In the genomic region with DNA sequence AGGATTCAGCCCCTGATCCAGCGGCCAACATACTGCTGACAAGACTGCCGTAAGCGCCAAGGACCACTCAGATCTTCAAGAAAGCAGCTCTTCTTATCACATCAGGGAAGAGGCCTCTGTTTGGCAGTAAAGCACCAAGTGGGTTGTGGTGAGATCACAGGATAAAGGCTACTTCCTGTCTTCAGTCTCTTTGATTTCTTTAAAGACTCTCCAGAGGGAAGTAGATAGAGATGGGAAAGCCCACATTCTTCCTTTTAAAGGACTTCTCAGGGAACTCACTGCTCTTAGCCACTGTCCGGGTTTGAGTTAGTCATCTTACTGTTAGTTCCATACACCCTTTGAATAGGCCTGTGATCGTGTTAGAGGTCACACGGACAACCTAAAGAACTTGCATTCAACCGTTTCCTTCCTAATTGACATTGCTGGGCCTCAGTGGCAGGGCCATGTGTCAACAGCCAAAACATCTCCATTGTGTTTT, we compare ENCODE assay signal across 10 cellular contexts. TPM values are rescaled to one million over a fixed set of nuclear protein-coding genes. Genes with fewer than 3 reads are reported as not detected.
DNase-seq lines count a peak whose midpoint lies in the region; TF ChIP-seq lines count a peak whose summit lies in the region.
"Had no signal": no experiment of that assay in that cellular context is flagged by ENCODE, and none has a peak within 500 bp of the region (broad histone marks: within the 10 kb centered on the region; RNA-seq: fewer than 3 reads in every experiment).

No MANE protein-coding gene starts in this region.

- no peak overlapping the region for H3K4me2 ChIP-seq in mesenchymal stem cell (ENCODE audit: low read length, poor library complexity, severe bottlenecking)
- H3K4me2 ChIP-seq in mammary epithelial cell (ENCODE audit: insufficient read depth, low read depth, low read length): no peak overlapping the region

- peak overlapping the region; percentile 76 to 78 for H3K18ac ChIP-seq in mesenchymal stem cell (ENCODE audit: low read depth in 1 of 2, low read length in 2 of 2)

- no peaks in the 10 kb centered on the region for H3K79me1 ChIP-seq in mesenchymal stem cell (replicated peaks; ENCODE audit: low read length, poor library complexity, severe bottlenecking)

- H3K27me3 Mint-ChIP-seq in activated CD4-positive, alpha-beta memory T cell treated with anti-CD3 and anti-CD28 coated beads, Interleukin-2, amount 10 ng/mL, durations not matched to agents 7 days and 5 days: peaks cover 3% of the 10 kb centered on the region

- peak overlapping the region; percentile 18 for H3K4me3 Mint-ChIP-seq in activated CD4-positive, alpha-beta memory T cell treated with anti-CD3 and anti-CD28 coated beads, Interleukin-2, amount 10 ng/mL, durations not matched to agents 7 days and 5 days

- H2BK5ac ChIP-seq in mesenchymal stem cell (ENCODE audit: low read depth, low read length, poor library complexity, severe bottlenecking): no peak overlapping the region

- no peak overlapping the region for H3K23ac ChIP-seq in mesenchymal stem cell (ENCODE audit: low read length in 2 of 2)

- peak overlapping the region; percentile 63 to 94 for H2BK12ac ChIP-seq in mesenchymal stem cell (ENCODE audit: low read length in 2 of 2)

- peak overlapping the region; percentile 56 for H4K91ac ChIP-seq in mesenchymal stem cell (ENCODE audit: low read length)

- H2AK5ac ChIP-seq in mesenchymal stem cell (ENCODE audit: low read length, severe bottlenecking): no peak overlapping the region

- H3K14ac ChIP-seq in mesenchymal stem cell (ENCODE audit: low read length in 2 of 2): no peak overlapping the region

- peak overlapping the region; percentile 67 for H4K8ac ChIP-seq in mesenchymal stem cell (ENCODE audit: low read length)

- no peaks in the 10 kb centered on the region for H3K36me3 Mint-ChIP-seq in activated CD4-positive, alpha-beta memory T cell treated with anti-CD3 and anti-CD28 coated beads, Interleukin-2, amount 10 ng/mL, durations not matched to agents 7 days and 5 days (ENCODE audit: low read depth)

- CTCF ChIA-PET in activated CD4-positive, alpha-beta memory T cell treated with anti-CD3 and anti-CD28 coated beads, Interleukin-2, amount 10 ng/mL, durations not matched to agents 7 days and 5 days (lab: Charles Lee): interaction anchor here (0.6 kb wide), 1 partner anchor 18 kb away, joined by 3 read pairs; no protein-coding TSS in a partner anchor
- CTCF ChIA-PET in mammary epithelial cell (lab: Charles Lee; ENCODE audit: low non-redundant PET): no interaction called here

- POLR2A ChIA-PET in activated CD4-positive, alpha-beta memory T cell treated with anti-CD3 and anti-CD28 coated beads, Interleukin-2, amount 10 ng/mL, durations not matched to agents 7 days and 5 days (lab: Charles Lee): interaction anchor here (0.6 to 1.9 kb wide), 3 partner anchors 47 to 214 kb away, joined by 3 to 7 read pairs (median 3); a partner anchor contains a TSS

- H3K9me3 Mint-ChIP-seq in activated CD4-positive, alpha-beta memory T cell treated with anti-CD3 and anti-CD28 coated beads, Interleukin-2, amount 10 ng/mL, durations not matched to agents 7 days and 5 days: no peaks in the 10 kb centered on the region

- no TSS peak for BruUV-seq in mammary epithelial cell (replicated peaks; lab: Mats Ljungman, UMichigan)

- DNase-seq in activated CD4-positive, alpha-beta T cell treated with anti-CD3 and anti-CD28 coated beads for 48 hours: peak; percentile 6
- no peak for DNase-seq in activated CD4-positive, alpha-beta T cell treated with anti-CD3 and anti-CD28 coated beads, Interleukin-2, amount 50 U/mL, for 1 hour
- peak; percentile 46 for DNase-seq in activated CD4-positive, alpha-beta memory T cell treated with anti-CD3 and anti-CD28 coated beads, Interleukin-2, amount 10 ng/mL, durations not matched to agents 7 days and 5 days
- DNase-seq in mesenchymal stem cell (peak; percentile 72), NCI-H1694 (lab: John Stamatoyannopoulos, UW) (no peak), RKO (ENCODE audit: low spot score) (no peak), mammary epithelial cell (no peak)
- DNase-seq: dorsolateral prefrontal cortex, NCI-H2171 had no signal

- H3K9me3 ChIP-seq in KOPT-K1 (ENCODE audit: insufficient read depth, low read length, poor library complexity, severe bottlenecking) (no peaks in the 10 kb centered on the region), mesenchymal stem cell (ENCODE audit: control insufficient read depth, low read length) (no peaks in the 10 kb centered on the region), mammary epithelial cell (replicated peaks; ENCODE audit: insufficient read depth, low read length) (no peaks in the 10 kb centered on the region)

- in situ Hi-C loops in mammary epithelial cell (cut with MboI; ENCODE audit: low sequenced_read_pairs in 2 of 2): no loop called here

- H3K36me3 ChIP-seq in KOPT-K1 (ENCODE audit: insufficient read depth, low read length) (no peaks in the 10 kb centered on the region), mesenchymal stem cell (ENCODE audit: control insufficient read depth in 1 of 2, insufficient read depth in 2 of 2, low read depth in 1 of 2, low read length in 2 of 2) (no peaks in the 10 kb centered on the region), mammary epithelial cell (ENCODE audit: insufficient read depth, low read length) (no peaks in the 10 kb centered on the region)

- peak overlapping the region; percentile 64 for H2AFZ ChIP-seq in mesenchymal stem cell (ENCODE audit: low read depth, low read length)
- no peak overlapping the region for H2AFZ ChIP-seq in mammary epithelial cell (ENCODE audit: low read depth, low read length)

- H3K27ac ChIP-seq in KOPT-K1 (ENCODE audit: low read depth, low read length, poor library complexity, severe bottlenecking): peak overlapping the region; percentile 49
- H3K27ac ChIP-seq in mesenchymal stem cell (ENCODE audit: low read length, poor library complexity, severe bottlenecking): no peak overlapping the region
- no peak overlapping the region for H3K27ac ChIP-seq in mammary epithelial cell (ENCODE audit: insufficient read depth, low read depth, low read length)

- H3K4ac ChIP-seq in mesenchymal stem cell (ENCODE audit: low read depth in 1 of 2, low read length in 2 of 2): peak overlapping the region; percentile 19 to 76

- no peaks in the 10 kb centered on the region for H3K27me3 ChIP-seq in mesenchymal stem cell (ENCODE audit: control insufficient read depth in 1 of 2, insufficient read depth in 1 of 2, low read length in 2 of 2)
- H3K27me3 ChIP-seq in mammary epithelial cell (ENCODE audit: insufficient read depth, low read length): no peaks in the 10 kb centered on the region
- H3K27me3 ChIP-seq: dorsolateral prefrontal cortex had no signal

- H3K4me3 ChIP-seq in mesenchymal stem cell (ENCODE audit: insufficient read depth in 1 of 2, low read depth in 1 of 2, low read length in 2 of 2) (no peak overlapping the region), mammary epithelial cell (replicated peaks in 1 of 3; ENCODE audit: insufficient read depth in 1 of 3, low read depth in 2 of 3, low read length in 3 of 3) (no peak overlapping the region)
- H3K4me3 ChIP-seq: dorsolateral prefrontal cortex had no signal

- H3K9ac ChIP-seq in mesenchymal stem cell (ENCODE audit: low read length): no peak overlapping the region
- H3K9ac ChIP-seq in mammary epithelial cell (ENCODE audit: insufficient read depth, low read length): no peak overlapping the region

- H3K4me1 ChIP-seq in mesenchymal stem cell (ENCODE audit: control insufficient read depth, insufficient read depth, low read depth, low read length) (peaks cover 6% of the 10 kb centered on the region), mammary epithelial cell (ENCODE audit: insufficient read depth, low read length) (no peaks in the 10 kb centered on the region)

- no peak for TF ChIP-seq CTCF in mammary epithelial cell (conservative IDR thresholded peaks at IDR 0.05 in 1 of 2, IDR thresholded peaks at IDR 0.05 in 1 of 2; ENCODE audit: extremely low read depth in 1 of 2, insufficient read depth in 1 of 2, low read depth in 1 of 2, low read length in 2 of 2)

- intact Hi-C loops in mammary epithelial cell (cut with micrococcal nuclease): no loop called here

- H3K79me2 ChIP-seq in mammary epithelial cell (ENCODE audit: insufficient read depth, low read length): no peaks in the 10 kb centered on the region

- peak overlapping the region; percentile 23 for H2BK120ac ChIP-seq in mesenchymal stem cell (ENCODE audit: low read depth, low read length)

- H2BK15ac ChIP-seq in mesenchymal stem cell (ENCODE audit: low read depth, poor library complexity, severe bottlenecking): peak overlapping the region; percentile 12

- dilution Hi-C loops in mammary epithelial cell (cut with HindIII; ENCODE audit: low sequenced_read_pairs): no loop called here

- WGBS in mesenchymal stem cell: 35% methylated on average over 7 of the region's 7 CpGs
- 75% methylated on average over 6 of the region's 7 CpGs for WGBS in mammary epithelial cell (ENCODE audit: low coverage, missing lambda C conversion rate)

- peaks cover 24% of the 10 kb centered on the region for H3K4me1 Mint-ChIP-seq in activated CD4-positive, alpha-beta memory T cell treated with anti-CD3 and anti-CD28 coated beads, Interleukin-2, amount 10 ng/mL, durations not matched to agents 7 days and 5 days

- no peaks in the 10 kb centered on the region for H4K20me1 ChIP-seq in mammary epithelial cell (ENCODE audit: insufficient read depth, low read length)

- peak overlapping the region; percentile 69 for H3K27ac Mint-ChIP-seq in activated CD4-positive, alpha-beta memory T cell treated with anti-CD3 and anti-CD28 coated beads, Interleukin-2, amount 10 ng/mL, durations not matched to agents 7 days and 5 days

RNA-seq across cellular contexts. Expression of a gene that starts 47.2 kb away (rescaled TPM):
- 10 to 100 TPM; 75.1 to 76.6 TPM for total RNA-seq in activated CD4-positive, alpha-beta memory T cell treated with anti-CD3 and anti-CD28 coated beads, Interleukin-2, amount 10 ng/mL, durations not matched to agents 7 days and 5 days
- 172 TPM for polyA plus RNA-seq in mesenchymal stem cell (2013, experiment 1 of 2)
- polyA plus RNA-seq in mesenchymal stem cell (2013, experiment 2 of 2): 184 TPM
- total RNA-seq in mammary epithelial cell: 10 to 100 TPM; 59.8 to 89.3 TPM
- polyA plus RNA-seq in mammary epithelial cell: 63.2 TPM
- polyA minus RNA-seq in mammary epithelial cell: 32.2 TPM

Comparison
In these comparisons a context has a peak if more than half of its experiments do, and no peak if none do; other contexts are left out.
1. DNase-seq: peak in activated CD4-positive, alpha-beta T cell treated with anti-CD3 and anti-CD28 coated beads for 48 hours (single experiment), activated CD4-positive, alpha-beta memory T cell treated with anti-CD3 and anti-CD28 coated beads, Interleukin-2, amount 10 ng/mL, durations not matched to agents 7 days and 5 days (single experiment) and mesenchymal stem cell (single experiment); none in activated CD4-positive, alpha-beta T cell treated with anti-CD3 and anti-CD28 coated beads, Interleukin-2, amount 50 U/mL, for 1 hour (single experiment), NCI-H1694 (single experiment), RKO (single experiment) and mammary epithelial cell (single experiment).